ENCODE assay signal across 13 cellular contexts in the genomic region with DNA sequence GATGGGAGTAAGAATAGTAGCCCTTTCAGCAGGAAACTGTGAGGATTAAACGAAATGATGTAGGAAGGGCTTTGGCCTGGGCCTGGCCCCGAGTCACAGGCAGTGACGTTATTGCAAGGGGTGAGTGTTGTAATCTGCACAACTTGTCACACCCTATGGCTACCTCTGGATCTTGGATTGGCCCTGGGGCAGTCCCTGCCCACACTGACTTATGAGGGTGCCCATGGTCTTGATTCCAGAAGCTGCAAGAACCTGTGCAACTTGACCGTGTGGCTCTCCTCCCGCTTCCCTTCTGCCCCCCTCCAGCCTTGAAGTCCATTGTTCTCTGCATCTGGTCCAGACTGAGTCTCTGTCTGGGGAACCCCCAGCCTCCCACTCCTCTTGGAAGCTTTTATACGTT. TPM values are rescaled to one million over a fixed set of nuclear protein-coding genes. Genes with fewer than 3 reads are reported as not detected.
DNase-seq lines count a peak whose midpoint lies in the region; ATAC-seq and TF ChIP-seq lines count a peak whose summit lies in the region.
"Had no signal": no experiment of that assay in that cellular context is flagged by ENCODE, and none has a peak within 500 bp of the region (broad histone marks: within the 10 kb centered on the region; RNA-seq: fewer than 3 reads in every experiment).

No MANE protein-coding gene starts in this region.

- peak overlapping the region; percentile 3 to 66 (median 34) for H3K27ac ChIP-seq in esophagus muscularis mucosa (replicated peaks in 1 of 4)
- peak overlapping the region in 2 of 4 donors; percentile 47 to 64 for H3K27ac ChIP-seq in sigmoid colon
- H3K27ac ChIP-seq in SK-N-SH (ENCODE audit: low read depth in 2 of 2, low read length in 1 of 2) = no peak overlapping the region
- H3K27ac ChIP-seq in effector memory CD4-positive, alpha-beta T cell (ENCODE audit: insufficient read depth, low read length, poor library complexity, severe bottlenecking) = no peak overlapping the region
- H3K27ac ChIP-seq: A549, VCaP had no signal

- H3K9me3 Mint-ChIP-seq in T-cell = no peaks in the 10 kb centered on the region
- H3K9me3 Mint-ChIP-seq: brain, nephron, type B pancreatic cell had no signal

- TF ChIP-seq EP300 in esophagus muscularis mucosa (IDR thresholded peaks at IDR 0.05) (no peak), sigmoid colon (IDR thresholded peaks at IDR 0.05) (no peak), SK-N-SH (IDR thresholded peaks at IDR 0.05; ENCODE audit: borderline replicate concordance in 1 of 2, low read depth in 1 of 2, low read length in 1 of 2) (no peak)

- no peak overlapping the region for H3K9ac ChIP-seq in SK-N-SH

- H3K36me3 ChIP-seq in esophagus muscularis mucosa (peaks cover 0 to 7% (median 3%) of the 10 kb centered on the region in 4 donors), sigmoid colon (peaks cover 0 to 8% (median 0%) of the 10 kb centered on the region in 4 donors), SK-N-SH (replicated peaks in 1 of 2; ENCODE audit: control insufficient read depth in 1 of 2, insufficient read depth in 2 of 2, low read length in 1 of 2) (no peaks in the 10 kb centered on the region)
- no peaks in the 10 kb centered on the region for H3K36me3 ChIP-seq in effector memory CD4-positive, alpha-beta T cell (ENCODE audit: control insufficient read depth, insufficient read depth, low read length)

- no peak for ATAC-seq in T-cell (replicated peaks in 1 of 4)
- ATAC-seq: A549 had no signal

- peak overlapping the region; percentile 19 to 61 (median 51) for H3K4me3 Mint-ChIP-seq in T-cell
- H3K4me3 Mint-ChIP-seq: brain, type B pancreatic cell had no signal

- no peaks in the 10 kb centered on the region for H3K9me2 ChIP-seq in SK-N-SH

- 48% methylated on average over 6 of the region's 6 CpGs for WGBS in esophagus muscularis mucosa
- 67 to 76% methylated on average over 6 of the region's 6 CpGs for WGBS in sigmoid colon, 2 donors
- WGBS in SK-N-SH (ENCODE audit: low lambda C conversion rate) = 66% methylated on average over 5 of the region's 6 CpGs

- TF ChIP-seq RAD21 in SK-N-SH (IDR thresholded peaks at IDR 0.05; ENCODE audit: low read length) = no peak

- POLR2A ChIA-PET in T-cell (lab: Charles Lee) (interaction anchor here in 1 of 2 donors (0.7 kb wide), 1 partner anchor 10 kb away, joined by 3 read pairs; a partner anchor contains a TSS), SK-N-SH (lab: Yijun Ruan, JAX) (no interaction called here)

- H3K4me3 ChIP-seq in esophagus muscularis mucosa (no peak overlapping the region), sigmoid colon (no peak overlapping the region), SK-N-SH (ENCODE audit: low read depth in 2 of 2, low read length in 1 of 2) (no peak overlapping the region)
- no peak overlapping the region for H3K4me3 ChIP-seq in effector memory CD4-positive, alpha-beta T cell (ENCODE audit: insufficient read depth, low read depth, low read length, poor library complexity, severe bottlenecking)
- H3K4me3 ChIP-seq: A549 had no signal

- CTCF ChIA-PET in T-cell (lab: Charles Lee) = interaction anchor here (1.0 to 3.0 kb wide), 6 partner anchors 10 to 266 kb away, joined by 3 to 11 read pairs (median 4); a partner anchor contains a TSS
- CTCF ChIA-PET in SK-N-SH (lab: Yijun Ruan, JAX) = interaction anchor here (1.0 to 9.7 kb wide), 15 partner anchors 11 to 300 kb away, joined by 3 to 325 read pairs (median 39); a partner anchor contains a TSS

- H3K27ac Mint-ChIP-seq in T-cell = peak overlapping the region; percentile 80 to 84
- H3K27ac Mint-ChIP-seq: type B pancreatic cell had no signal

- intact Hi-C loops in esophagus muscularis mucosa (cut with DNase I) (no loop called here), sigmoid colon (cut with DNase I) (no loop called here)

- H3K4me2 ChIP-seq in SK-N-SH = no peak overlapping the region
- H3K4me2 ChIP-seq: A549 had no signal

- TF ChIP-seq POLR2A in esophagus muscularis mucosa (IDR thresholded peaks at IDR 0.05; ENCODE audit: low read depth) (no peak), sigmoid colon (IDR thresholded peaks at IDR 0.05) (no peak)

- TF ChIP-seq CTCF in esophagus muscularis mucosa (IDR thresholded peaks at IDR 0.05) (no peak), sigmoid colon (IDR thresholded peaks at IDR 0.05) (no peak), SK-N-SH (IDR thresholded peaks at IDR 0.05) (no peak)

- H3K4me1 Mint-ChIP-seq in T-cell = peaks cover 41 to 56% (median 50%) of the 10 kb centered on the region in 3 donors

- H2AFZ ChIP-seq in SK-N-SH (ENCODE audit: low read depth) = no peak overlapping the region

- no peaks in the 10 kb centered on the region for H3K9me3 ChIP-seq in esophagus muscularis mucosa
- no peaks in the 10 kb centered on the region for H3K9me3 ChIP-seq in sigmoid colon
- no peaks in the 10 kb centered on the region for H3K9me3 ChIP-seq in SK-N-SH
- no peaks in the 10 kb centered on the region for H3K9me3 ChIP-seq in effector memory CD4-positive, alpha-beta T cell (ENCODE audit: control insufficient read depth, low read length)
- H3K9me3 ChIP-seq: A549 had no signal

- H3F3A ChIP-seq in SK-N-SH (replicated peaks; ENCODE audit: insufficient read depth) = no peaks in the 10 kb centered on the region

- H3K27me3 ChIP-seq in esophagus muscularis mucosa (peaks cover 0 to 11% (median 0%) of the 10 kb centered on the region in 4 donors), sigmoid colon (no peaks in the 10 kb centered on the region), SK-N-SH (ENCODE audit: insufficient read depth) (no peaks in the 10 kb centered on the region)
- H3K27me3 ChIP-seq in effector memory CD4-positive, alpha-beta T cell (replicated peaks; ENCODE audit: control insufficient read depth, insufficient read depth, low read length, poor library complexity, severe bottlenecking) = no peaks in the 10 kb centered on the region

- DNase-seq in activated CD4-positive, alpha-beta T cell treated with anti-CD3 and anti-CD28 coated beads for 48 hours = peak; percentile 41
- DNase-seq in activated CD4-positive, alpha-beta T cell treated with anti-CD3 and anti-CD28 coated beads, Interleukin-2, amount 50 U/mL, for 4 hours = no peak
- DNase-seq in T-cell = no peak
- no peak for DNase-seq in esophagus muscularis mucosa (ENCODE audit: extremely low spot score)
- DNase-seq in sigmoid colon = peak; percentile 78
- no peak for DNase-seq in SK-N-SH
- no peak for DNase-seq in GDM1 (lab: John Stamatoyannopoulos, UW)
- no peak for DNase-seq in effector memory CD4-positive, alpha-beta T cell

- no peaks in the 10 kb centered on the region for H4K20me1 ChIP-seq in SK-N-SH (ENCODE audit: insufficient read depth)

- H3K4me1 ChIP-seq in esophagus muscularis mucosa (peaks cover 29 to 54% (median 41%) of the 10 kb centered on the region in 4 donors), sigmoid colon (peaks cover 0 to 15% (median 0%) of the 10 kb centered on the region in 4 donors), SK-N-SH (ENCODE audit: control insufficient read depth in 1 of 2, insufficient read depth in 2 of 2, low read depth in 1 of 2, low read length in 1 of 2) (peaks cover 0 to 17% of the 10 kb centered on the region in 2 experiments; a peak in 2 of 4 replicates)
- H3K4me1 ChIP-seq in effector memory CD4-positive, alpha-beta T cell (ENCODE audit: control insufficient read depth, insufficient read depth, low read length, poor library complexity, severe bottlenecking) = peaks cover 28% of the 10 kb centered on the region

- H3K79me2 ChIP-seq in SK-N-SH (ENCODE audit: insufficient read depth) = no peaks in the 10 kb centered on the region

- H3K36me3 Mint-ChIP-seq in T-cell = peaks cover 4% of the 10 kb centered on the region
- H3K36me3 Mint-ChIP-seq: brain, type B pancreatic cell had no signal

- H3K27me3 Mint-ChIP-seq in T-cell = no peaks in the 10 kb centered on the region

TF ChIP-seq in SK-N-SH, 30 proteins besides CTCF, POLR2A, EP300 and RAD21:
- TF ChIP-seq GABPA (IDR thresholded peaks at IDR 0.05; ENCODE audit: low read depth) = no peak
- TF ChIP-seq MXI1 (IDR thresholded peaks at IDR 0.05; ENCODE audit: low read depth, low read length) = no peak
- TF ChIP-seq SMC3 (IDR thresholded peaks at IDR 0.05; ENCODE audit: low read depth, low read length) = no peak
- TF ChIP-seq TEAD4 (IDR thresholded peaks at IDR 0.05; ENCODE audit: borderline replicate concordance, insufficient read depth) = no peak

RNA-seq across cellular contexts. Expression of a gene that starts 0.8 kb away (rescaled TPM):
- total RNA-seq in T-cell (under 1 TPM in 2 of 5 donors, not detected in 3; 0.07 to 0.09 TPM), esophagus muscularis mucosa (1 to 10 TPM; 1.2 to 6.7 (median 3.5) TPM), sigmoid colon (1 to 10 TPM in 3 of 4 donors, under 1 TPM in 1; 0.55 to 6.2 (median 2.9) TPM)
- polyA plus RNA-seq in sigmoid colon (under 1 TPM; 0.23 to 0.69 (median 0.60) TPM), SK-N-SH (2012; rRNA removed) (0.02 and 0.08 TPM in 2 replicates)
- under 0.01 and 0.01 TPM in 2 replicates for polyA plus RNA-seq in SK-N-SH (2012; cell fraction: cytosol; rRNA removed)
- polyA plus RNA-seq in SK-N-SH (2012; cell fraction: nucleus; rRNA removed) = 0.02 TPM in 2 replicates
- polyA plus RNA-seq: A549 had no signal

RNA-seq across cellular contexts. Expression of a gene that starts 10.1 kb away (rescaled TPM):
- total RNA-seq in T-cell (10 to 100 TPM; 16.4 to 35.8 (median 28.2) TPM), esophagus muscularis mucosa (10 to 100 TPM; 65.8 to 94.1 (median 72.6) TPM), sigmoid colon (10 to 100 TPM; 30.7 to 70.1 (median 53.5) TPM)
- polyA plus RNA-seq in sigmoid colon (10 to 100 TPM; 31.5 to 43.2 (median 42.6) TPM), SK-N-SH (2012; rRNA removed) (24.5 and 26.3 TPM in 2 replicates)
- polyA plus RNA-seq in SK-N-SH (2012; cell fraction: cytosol; rRNA removed) = 43.5 and 43.9 TPM in 2 replicates
- 17.0 and 30.0 TPM in 2 replicates for polyA plus RNA-seq in SK-N-SH (2012; cell fraction: nucleus; rRNA removed)

RNA-seq across cellular contexts. Expression of a gene that starts 35.1 kb away (rescaled TPM):
- 100 to 1,000 TPM in 1 of 5 donors, 10 to 100 TPM in 4; 80.3 to 130 (median 85.2) TPM for total RNA-seq in T-cell
- total RNA-seq in esophagus muscularis mucosa = 10 to 100 TPM; 44.4 to 75.8 (median 49.6) TPM
- total RNA-seq in sigmoid colon = 10 to 100 TPM; 47.7 to 88.3 (median 69.1) TPM
- polyA plus RNA-seq in sigmoid colon = 10 to 100 TPM; 34.2 to 52.6 (median 41.2) TPM
- polyA plus RNA-seq in SK-N-SH (2012; rRNA removed) = 60.3 and 78.8 TPM in 2 replicates
- polyA plus RNA-seq in SK-N-SH (2012; cell fraction: cytosol; rRNA removed) = 33.5 and 40.3 TPM in 2 replicates
- polyA plus RNA-seq in SK-N-SH (2012; cell fraction: nucleus; rRNA removed) = 245 and 251 TPM in 2 replicates

RNA-seq across cellular contexts. Expression of a gene that starts 54.1 kb away (rescaled TPM):
- total RNA-seq in T-cell (10 to 100 TPM; 12.6 to 30.3 (median 29.3) TPM), esophagus muscularis mucosa (10 to 100 TPM; 19.5 to 52.4 (median 35.4) TPM), sigmoid colon (10 to 100 TPM; 23.0 to 58.1 (median 27.7) TPM)
- polyA plus RNA-seq in sigmoid colon (10 to 100 TPM; 18.6 to 26.6 (median 19.3) TPM), SK-N-SH (2012; rRNA removed) (23.9 and 27.4 TPM in 2 replicates)
- 39.1 and 47.9 TPM in 2 replicates for polyA plus RNA-seq in SK-N-SH (2012; cell fraction: cytosol; rRNA removed)
- polyA plus RNA-seq in SK-N-SH (2012; cell fraction: nucleus; rRNA removed) = 41.6 and 42.9 TPM in 2 replicates

Comparison
In these comparisons a context has a peak if more than half of its experiments do, and no peak if none do; other contexts are left out.
1. DNase-seq: peak in activated CD4-positive, alpha-beta T cell treated with anti-CD3 and anti-CD28 coated beads for 48 hours (single experiment) and sigmoid colon (single experiment); none in activated CD4-positive, alpha-beta T cell treated with anti-CD3 and anti-CD28 coated beads, Interleukin-2, amount 50 U/mL, for 4 hours (0 of 2), T-cell (0 of 34), esophagus muscularis mucosa (single experiment), SK-N-SH (single experiment), GDM1 (single experiment) and effector memory CD4-positive, alpha-beta T cell (0 of 3).
2. H3K27ac ChIP-seq: peak in esophagus muscularis mucosa (4 of 4); none in SK-N-SH (0 of 2) and effector memory CD4-positive, alpha-beta T cell (single experiment).